Comparison of ENCODE assay signal across 8 cellular contexts in genomic region chr12:8033153-8034044, GRCh38. TPM values are rescaled to one million over a fixed set of nuclear protein-coding genes. Genes with fewer than 3 reads are reported as not detected.
DNase-seq lines count a peak whose midpoint lies in the region; ATAC-seq lines count a peak whose summit lies in the region.

No MANE protein-coding gene starts in this region.

- H3K4me1 Mint-ChIP-seq in activated CD8-positive, alpha-beta memory T cell treated with anti-CD3 and anti-CD28 coated beads, Interleukin-2, amount 10 ng/mL, durations not matched to agents 7 days and 5 days: peaks cover 54% of the 10 kb centered on the region

- no peaks in the 10 kb centered on the region for H3K27me3 Mint-ChIP-seq in activated CD8-positive, alpha-beta memory T cell treated with anti-CD3 and anti-CD28 coated beads, Interleukin-2, amount 10 ng/mL, durations not matched to agents 7 days and 5 days

- 2 to 3% methylated on average over 17 of the region's 17 CpGs for WGBS in esophagus, 2 donors

- peak overlapping the region; percentile 83 for H3K4me3 Mint-ChIP-seq in activated CD8-positive, alpha-beta memory T cell treated with anti-CD3 and anti-CD28 coated beads, Interleukin-2, amount 10 ng/mL, durations not matched to agents 7 days and 5 days

- peak overlapping the region; percentile 87 to 93 for H3K4me3 ChIP-seq in esophagus (ENCODE audit: low read depth in 1 of 2, low read length in 2 of 2)

- H3K27me3 ChIP-seq in esophagus (ENCODE audit: control insufficient read depth in 1 of 2, insufficient read depth in 2 of 2, low read length in 2 of 2): no peaks in the 10 kb centered on the region

- no peaks in the 10 kb centered on the region for H3K36me3 ChIP-seq in esophagus (ENCODE audit: control insufficient read depth in 2 of 2, insufficient read depth in 2 of 2, low read length in 1 of 2)

- peak; percentile 55 for DNase-seq in Caki2 (ENCODE audit: low read depth)
- peak; percentile 32 for DNase-seq in NCI-H146 treated with DMSO at 0.1 percent for 48 hours (lab: John Stamatoyannopoulos, UW; ENCODE audit: unreplicated experiment)
- peak; percentile 66 for DNase-seq in activated CD8-positive, alpha-beta memory T cell treated with anti-CD3 and anti-CD28 coated beads, Interleukin-2, amount 10 ng/mL, durations not matched to agents 7 days and 5 days
- peak; percentile 39 for DNase-seq in mucosa of gallbladder (ENCODE audit: low spot score)
- DNase-seq in GDM1 (lab: John Stamatoyannopoulos, UW): no peak

- in situ Hi-C loops in Caki2 (cut with HindIII; ENCODE audit: low pct_unique_long_range_greater_than_20kb, low sequenced_read_pairs): no loop called here

- H3K27ac Mint-ChIP-seq in activated CD8-positive, alpha-beta memory T cell treated with anti-CD3 and anti-CD28 coated beads, Interleukin-2, amount 10 ng/mL, durations not matched to agents 7 days and 5 days: peak overlapping the region; percentile 79

- H3K27ac ChIP-seq in esophagus (ENCODE audit: low read depth in 2 of 2, low read length in 1 of 2) (peak overlapping the region; percentile 91 to 95), temporal lobe (ENCODE audit: low read depth, low read length) (peak overlapping the region; percentile 84)

- H3K9me3 Mint-ChIP-seq in activated CD8-positive, alpha-beta memory T cell treated with anti-CD3 and anti-CD28 coated beads, Interleukin-2, amount 10 ng/mL, durations not matched to agents 7 days and 5 days (ENCODE audit: low read depth): no peaks in the 10 kb centered on the region

- peaks cover 3 to 14% of the 10 kb centered on the region in 2 donors for H3K4me1 ChIP-seq in esophagus (ENCODE audit: control insufficient read depth in 2 of 2, insufficient read depth in 2 of 2, low read length in 1 of 2)

- H3K36me3 Mint-ChIP-seq in activated CD8-positive, alpha-beta memory T cell treated with anti-CD3 and anti-CD28 coated beads, Interleukin-2, amount 10 ng/mL, durations not matched to agents 7 days and 5 days: peaks cover 5% of the 10 kb centered on the region

- H3K9me3 ChIP-seq in esophagus (ENCODE audit: control insufficient read depth in 2 of 2, insufficient read depth in 1 of 2, low read depth in 1 of 2, low read length in 1 of 2): no peaks in the 10 kb centered on the region

- ATAC-seq in GM21717 (IDR thresholded peaks at IDR 0.05; ENCODE audit: unreplicated experiment): peak; percentile 42
- ATAC-seq in activated CD8-positive, alpha-beta memory T cell treated with anti-CD3 and anti-CD28 coated beads, Interleukin-2, amount 10 ng/mL, durations not matched to agents 7 days and 5 days: peak; percentile 31

- CTCF ChIA-PET in activated CD8-positive, alpha-beta memory T cell treated with anti-CD3 and anti-CD28 coated beads, Interleukin-2, amount 10 ng/mL, durations not matched to agents 7 days and 5 days (lab: Charles Lee): interaction anchor here (0.5 to 3.9 kb wide), 9 partner anchors 12 to 199 kb away, joined by 3 to 24 read pairs (median 4); no protein-coding TSS in a partner anchor

RNA-seq across cellular contexts. Expression of gene FOXJ2, which starts 0.9 kb away (rescaled TPM):
- 2.6 and 5.8 TPM in 2 replicates for total RNA-seq in Caki2 (2014; rRNA removed; shearing (Covaris generic); ENCODE audit: low replicate concordance)
- total RNA-seq in activated CD8-positive, alpha-beta memory T cell treated with anti-CD3 and anti-CD28 coated beads, Interleukin-2, amount 10 ng/mL, durations not matched to agents 7 days and 5 days: 10 to 100 TPM; 17.9 to 18.1 TPM
- polyA plus RNA-seq in esophagus: 1 to 10 TPM; 4.2 TPM
- 23.7 TPM for total RNA-seq in mucosa of gallbladder
- 10.3 TPM for total RNA-seq in temporal lobe

RNA-seq across cellular contexts. Expression of gene C3AR1, which starts 32.8 kb away (rescaled TPM):
- total RNA-seq in Caki2 (2014; rRNA removed; shearing (Covaris generic); ENCODE audit: low replicate concordance): not detected in 2 replicates
- total RNA-seq in activated CD8-positive, alpha-beta memory T cell treated with anti-CD3 and anti-CD28 coated beads, Interleukin-2, amount 10 ng/mL, durations not matched to agents 7 days and 5 days: 10 to 100 TPM in 1 of 2 experiments, 1 to 10 TPM in 1; 9.3 to 10.7 TPM
- polyA plus RNA-seq in esophagus: under 1 TPM; 0.65 to 0.94 TPM
- total RNA-seq in mucosa of gallbladder: 20.5 TPM
- 0.49 TPM for total RNA-seq in temporal lobe

RNA-seq across cellular contexts. Expression of gene NECAP1, which starts 48.7 kb away (rescaled TPM):
- total RNA-seq in Caki2 (2014; rRNA removed; shearing (Covaris generic); ENCODE audit: low replicate concordance): 23.0 and 26.5 TPM in 2 replicates
- 10 to 100 TPM; 32.4 to 40.5 TPM for total RNA-seq in activated CD8-positive, alpha-beta memory T cell treated with anti-CD3 and anti-CD28 coated beads, Interleukin-2, amount 10 ng/mL, durations not matched to agents 7 days and 5 days
- 10 to 100 TPM; 12.0 to 12.1 TPM for polyA plus RNA-seq in esophagus
- total RNA-seq in mucosa of gallbladder (32.9 TPM), temporal lobe (171 TPM)
